ENCODE assay signal across 8 cellular contexts in genomic region chr12:120496353-120497340, GRCh38. TPM values are rescaled to one million over a fixed set of nuclear protein-coding genes. Genes with fewer than 3 reads are reported as not detected.
A peak's percentile ranks its signal among the peaks of the same experiment; 100 is the strongest.
DNase-seq lines count a peak whose midpoint lies in the region; ATAC-seq and TF ChIP-seq lines count a peak whose summit lies in the region.

No MANE protein-coding gene starts in this region.

- TF ChIP-seq CTCF in type B pancreatic cell (conservative IDR thresholded peaks at IDR 0.05): no peak

- H3K9ac ChIP-seq in trophoblast cell (ENCODE audit: low read length): peak overlapping the region; percentile 95

- peak overlapping the region; percentile 94 for H3K4me2 ChIP-seq in trophoblast cell (ENCODE audit: low read length)

- intact Hi-C loops in cardiac septum (cut with DNase I): loop anchor here (1.0 to 5.0 kb wide), 2 partner anchors 27 to 36 kb away; partner anchors contain the start of genes RNF10 and SRSF9

- H4K8ac ChIP-seq in trophoblast cell (ENCODE audit: low read depth, low read length): peak overlapping the region; percentile 66

- H3K36me3 ChIP-seq in ACC112 (ENCODE audit: insufficient read depth, low read length) (peaks cover 12% of the 10 kb centered on the region), trophoblast cell (ENCODE audit: control insufficient read depth in 1 of 2, insufficient read depth in 2 of 2, low read length in 2 of 2) (peaks cover 3 to 19% of the 10 kb centered on the region in 2 experiments)

- H2AK5ac ChIP-seq in trophoblast cell (ENCODE audit: low read length): peak overlapping the region; percentile 67

- H3K4me1 Mint-ChIP-seq in activated naive CD8-positive, alpha-beta T cell treated with anti-CD3 and anti-CD28 coated beads, Interleukin-2, amount 10 ng/mL, durations not matched to agents 7 days and 5 days: peaks cover 28% of the 10 kb centered on the region
- peaks cover 26% of the 10 kb centered on the region for H3K4me1 Mint-ChIP-seq in type B pancreatic cell (ENCODE audit: unreplicated experiment)

- peak overlapping the region; percentile 87 for H4K91ac ChIP-seq in trophoblast cell (ENCODE audit: low read depth, low read length)

- peak; percentile 51 for DNase-seq in SK-MEL-5 (ENCODE audit: low read depth, low spot score)
- DNase-seq in activated naive CD8-positive, alpha-beta T cell treated with anti-CD3 and anti-CD28 coated beads, Interleukin-2, amount 10 ng/mL, durations not matched to agents 7 days and 5 days: peak; percentile 50
- peak; percentile 89 for DNase-seq in cardiac septum (ENCODE audit: low spot score)
- peak; percentile 13 to 53 for DNase-seq in trophoblast cell
- no peak for DNase-seq in type B pancreatic cell (ENCODE audit: extremely low spot score, unreplicated experiment)

- H3K4me1 ChIP-seq in ACC112 (ENCODE audit: control insufficient read depth, insufficient read depth, low read length, unreplicated experiment) (peaks cover 24% of the 10 kb centered on the region), trophoblast cell (ENCODE audit: control insufficient read depth in 1 of 2, insufficient read depth in 2 of 2, low read length in 2 of 2) (peaks cover 2 to 6% of the 10 kb centered on the region in 2 experiments)

- POLR2A ChIA-PET in activated naive CD8-positive, alpha-beta T cell treated with anti-CD3 and anti-CD28 coated beads, Interleukin-2, amount 10 ng/mL, durations not matched to agents 7 days and 5 days (lab: Charles Lee): interaction anchor here (0.6 to 2.6 kb wide), 14 partner anchors 12 to 334 kb away, joined by 3 to 16 read pairs (median 3); partner anchors contain the start of genes COQ5, POP5, RNU4-2 and RPLP0

- H3K27ac ChIP-seq in ACC112 (ENCODE audit: low read depth, low read length): peak overlapping the region; percentile 12; the same call in 1 of the 2 replicates
- peak overlapping the region; percentile 68 for H3K27ac ChIP-seq in trophoblast cell (ENCODE audit: low read depth, low read length)

- H3K9me3 Mint-ChIP-seq in activated naive CD8-positive, alpha-beta T cell treated with anti-CD3 and anti-CD28 coated beads, Interleukin-2, amount 10 ng/mL, durations not matched to agents 7 days and 5 days: no peaks in the 10 kb centered on the region
- H3K9me3 Mint-ChIP-seq in type B pancreatic cell: no peaks in the 10 kb centered on the region

- peaks cover 24% of the 10 kb centered on the region for H3K36me3 Mint-ChIP-seq in activated naive CD8-positive, alpha-beta T cell treated with anti-CD3 and anti-CD28 coated beads, Interleukin-2, amount 10 ng/mL, durations not matched to agents 7 days and 5 days
- peaks cover 21% of the 10 kb centered on the region for H3K36me3 Mint-ChIP-seq in type B pancreatic cell

- in situ Hi-C loops in SK-MEL-5 (cut with HindIII; ENCODE audit: low pct_unique_long_range_greater_than_20kb, low sequenced_read_pairs): no loop called here

- peak overlapping the region; percentile 98 for H3K4me3 Mint-ChIP-seq in activated naive CD8-positive, alpha-beta T cell treated with anti-CD3 and anti-CD28 coated beads, Interleukin-2, amount 10 ng/mL, durations not matched to agents 7 days and 5 days
- H3K4me3 Mint-ChIP-seq in type B pancreatic cell: peak overlapping the region; percentile 99

- H3K27ac Mint-ChIP-seq in activated naive CD8-positive, alpha-beta T cell treated with anti-CD3 and anti-CD28 coated beads, Interleukin-2, amount 10 ng/mL, durations not matched to agents 7 days and 5 days: peak overlapping the region; percentile 84
- H3K27ac Mint-ChIP-seq in type B pancreatic cell: peak overlapping the region; percentile 83

- peaks cover 37% of the 10 kb centered on the region for H3K79me2 ChIP-seq in ACC112 (ENCODE audit: control insufficient read depth, insufficient read depth, low read length, unreplicated experiment)
- H3K79me2 ChIP-seq in trophoblast cell (ENCODE audit: control insufficient read depth, insufficient read depth, low read length, poor library complexity): peaks cover 13% of the 10 kb centered on the region

- peak overlapping the region; percentile 29 for H2BK120ac ChIP-seq in trophoblast cell (ENCODE audit: insufficient read depth, low read length, poor library complexity)

- H3K18ac ChIP-seq in trophoblast cell (ENCODE audit: low read length): peak overlapping the region; percentile 87

- ATAC-seq in GM18499 (IDR thresholded peaks at IDR 0.05; ENCODE audit: insufficient read depth, unreplicated experiment) (peak; percentile 5), HG03460 (IDR thresholded peaks at IDR 0.05; ENCODE audit: unreplicated experiment) (peak; percentile 12)
- peak; percentile 27 for ATAC-seq in activated naive CD8-positive, alpha-beta T cell treated with anti-CD3 and anti-CD28 coated beads, Interleukin-2, amount 10 ng/mL, durations not matched to agents 7 days and 5 days (ENCODE audit: low read depth)

- peak overlapping the region; percentile 94 for H3K4ac ChIP-seq in trophoblast cell (ENCODE audit: low read depth, low read length)

- H3K79me1 ChIP-seq in trophoblast cell (ENCODE audit: low read length): peaks cover 12% of the 10 kb centered on the region

- H3K27me3 ChIP-seq in ACC112 (ENCODE audit: insufficient read depth, low read length) (no peaks in the 10 kb centered on the region), trophoblast cell (ENCODE audit: insufficient read depth, low read length) (no peaks in the 10 kb centered on the region)

- H3K9me3 ChIP-seq in trophoblast cell (ENCODE audit: insufficient read depth, low read depth, low read length): no peaks in the 10 kb centered on the region

- H3K27me3 Mint-ChIP-seq in activated naive CD8-positive, alpha-beta T cell treated with anti-CD3 and anti-CD28 coated beads, Interleukin-2, amount 10 ng/mL, durations not matched to agents 7 days and 5 days: no peaks in the 10 kb centered on the region
- no peaks in the 10 kb centered on the region for H3K27me3 Mint-ChIP-seq in type B pancreatic cell

- no peak overlapping the region for H2BK12ac ChIP-seq in trophoblast cell (ENCODE audit: low read length)

- peak overlapping the region; percentile 58 for H4K12ac ChIP-seq in trophoblast cell (ENCODE audit: low read depth, low read length)

- no peak overlapping the region for H3K23ac ChIP-seq in trophoblast cell (ENCODE audit: low read length)

- peak overlapping the region; percentile 80 for H2BK5ac ChIP-seq in trophoblast cell (ENCODE audit: low read depth, low read length, poor library complexity)

- H3K4me3 ChIP-seq in ACC112 (ENCODE audit: low read depth, low read length) (peak overlapping the region; percentile 82), trophoblast cell (ENCODE audit: low read depth, low read length) (peak overlapping the region; percentile 87)

- no CpG with 5 or more reads among the region's 49 CpGs for WGBS in trophoblast cell (ENCODE audit: extremely low coverage, insufficient coverage, insufficient read length)

- no peak overlapping the region for H2AFZ ChIP-seq in ACC112 (ENCODE audit: low read length, unreplicated experiment)
- peak overlapping the region; percentile 44 for H2AFZ ChIP-seq in trophoblast cell (ENCODE audit: insufficient read depth, low read length, poor library complexity)

- H3K14ac ChIP-seq in trophoblast cell (ENCODE audit: low read length): peak overlapping the region; percentile 93

RNA-seq across cellular contexts. Expression of gene DYNLL1, which starts 0.7 kb away (rescaled TPM):
- total RNA-seq in SK-MEL-5 (2014; rRNA removed; shearing (Covaris generic)): 447 and 502 TPM in 2 replicates
- 287 and 366 TPM in 2 replicates for polyA plus RNA-seq in SK-MEL-5 (2015; cell fraction: cytosol; rRNA removed)
- polyA plus RNA-seq in SK-MEL-5 (2015; cell fraction: nucleus; rRNA removed): 120 and 144 TPM in 2 replicates
- 100 to 1,000 TPM; 146 to 153 TPM for total RNA-seq in activated naive CD8-positive, alpha-beta T cell treated with anti-CD3 and anti-CD28 coated beads, Interleukin-2, amount 10 ng/mL, durations not matched to agents 7 days and 5 days
- total RNA-seq in cardiac septum (243 TPM), type B pancreatic cell (ENCODE audit: low replicate concordance) (403 and 451 TPM in 2 replicates)
- polyA plus RNA-seq in trophoblast cell (2013): 658 and 709 TPM in 2 replicates

RNA-seq across cellular contexts. Expression of gene SRSF9, which starts 27.1 kb away (rescaled TPM):
- total RNA-seq in SK-MEL-5 (2014; rRNA removed; shearing (Covaris generic)): 179 and 229 TPM in 2 replicates
- 222 and 240 TPM in 2 replicates for polyA plus RNA-seq in SK-MEL-5 (2015; cell fraction: cytosol; rRNA removed)
- 320 and 361 TPM in 2 replicates for polyA plus RNA-seq in SK-MEL-5 (2015; cell fraction: nucleus; rRNA removed)
- total RNA-seq in activated naive CD8-positive, alpha-beta T cell treated with anti-CD3 and anti-CD28 coated beads, Interleukin-2, amount 10 ng/mL, durations not matched to agents 7 days and 5 days: 100 to 1,000 TPM; 164 to 166 TPM
- 38.6 TPM for total RNA-seq in cardiac septum
- 217 and 221 TPM in 2 replicates for polyA plus RNA-seq in trophoblast cell (2013)
- total RNA-seq in type B pancreatic cell (ENCODE audit: low replicate concordance): 226 and 248 TPM in 2 replicates

RNA-seq across cellular contexts. Expression of gene COQ5, which starts 32.3 kb away (rescaled TPM):
- 40.5 and 43.5 TPM in 2 replicates for total RNA-seq in SK-MEL-5 (2014; rRNA removed; shearing (Covaris generic))
- polyA plus RNA-seq in SK-MEL-5 (2015; cell fraction: cytosol; rRNA removed): 24.8 and 25.3 TPM in 2 replicates
- 45.9 and 56.1 TPM in 2 replicates for polyA plus RNA-seq in SK-MEL-5 (2015; cell fraction: nucleus; rRNA removed)
- total RNA-seq in activated naive CD8-positive, alpha-beta T cell treated with anti-CD3 and anti-CD28 coated beads, Interleukin-2, amount 10 ng/mL, durations not matched to agents 7 days and 5 days: 10 to 100 TPM; 24.6 to 25.2 TPM
- 31.8 TPM for total RNA-seq in cardiac septum
- polyA plus RNA-seq in trophoblast cell (2013): 24.0 and 26.0 TPM in 2 replicates
- 28.7 and 35.6 TPM in 2 replicates for total RNA-seq in type B pancreatic cell (ENCODE audit: low replicate concordance)

RNA-seq across cellular contexts. Expression of gene RNF10, which starts 37.5 kb away (rescaled TPM):
- total RNA-seq in SK-MEL-5 (2014; rRNA removed; shearing (Covaris generic)): 42.2 and 51.8 TPM in 2 replicates
- polyA plus RNA-seq in SK-MEL-5 (2015; cell fraction: cytosol; rRNA removed): 107 and 142 TPM in 2 replicates
- 78.7 and 84.0 TPM in 2 replicates for polyA plus RNA-seq in SK-MEL-5 (2015; cell fraction: nucleus; rRNA removed)
- total RNA-seq in activated naive CD8-positive, alpha-beta T cell treated with anti-CD3 and anti-CD28 coated beads, Interleukin-2, amount 10 ng/mL, durations not matched to agents 7 days and 5 days: 100 to 1,000 TPM; 205 to 216 TPM
- total RNA-seq in cardiac septum (249 TPM), type B pancreatic cell (ENCODE audit: low replicate concordance) (162 and 188 TPM in 2 replicates)
- polyA plus RNA-seq in trophoblast cell (2013): 138 and 143 TPM in 2 replicates

RNA-seq across cellular contexts. Expression of gene GATC, which starts 50.4 kb away (rescaled TPM):
- total RNA-seq in SK-MEL-5 (2014; rRNA removed; shearing (Covaris generic)): 33.9 and 37.0 TPM in 2 replicates
- 19.4 and 22.7 TPM in 2 replicates for polyA plus RNA-seq in SK-MEL-5 (2015; cell fraction: cytosol; rRNA removed)
- polyA plus RNA-seq in SK-MEL-5 (2015; cell fraction: nucleus; rRNA removed): 17.9 and 25.3 TPM in 2 replicates
- 10 to 100 TPM; 26.4 to 31.3 TPM for total RNA-seq in activated naive CD8-positive, alpha-beta T cell treated with anti-CD3 and anti-CD28 coated beads, Interleukin-2, amount 10 ng/mL, durations not matched to agents 7 days and 5 days
- total RNA-seq in cardiac septum: 12.9 TPM
- 18.2 and 18.5 TPM in 2 replicates for polyA plus RNA-seq in trophoblast cell (2013)
- 27.7 and 33.9 TPM in 2 replicates for total RNA-seq in type B pancreatic cell (ENCODE audit: low replicate concordance)
